9 cellular contexts compared by ENCODE assay signal in genomic region chr1:153566414-153567371, GRCh38. TPM values are rescaled to one million over a fixed set of nuclear protein-coding genes. Genes with fewer than 3 reads are reported as not detected.
DNase-seq lines count a peak whose midpoint lies in the region; ATAC-seq and TF ChIP-seq lines count a peak whose summit lies in the region.
"Had no signal": no experiment of that assay in that cellular context is flagged by ENCODE, and none has a peak within 500 bp of the region (broad histone marks: within the 10 kb centered on the region; RNA-seq: fewer than 3 reads in every experiment).

No MANE protein-coding gene starts in this region.

- H3K36me3 ChIP-seq in transverse colon = no peaks in the 10 kb centered on the region

- TF ChIP-seq CTCF in transverse colon (IDR thresholded peaks at IDR 0.05) = no peak

- intact Hi-C loops in Right ventricle myocardium superior (cut with DNase I) (loop anchor here (2.0 kb wide), 1 partner anchor 58 kb away; no protein-coding TSS in a partner anchor), posterior cingulate gyrus (cut with DNase I) (loop anchor here (5.0 to 10.0 kb wide), 2 partner anchors 34 to 212 kb away; partner anchors contain the start of gene S100A9), transverse colon (cut with DNase I; ENCODE audit: low total_unique reads) (loop anchor here (5.0 kb wide), 1 partner anchor 54 kb away; no protein-coding TSS in a partner anchor)

- POLR2A ChIA-PET in activated naive CD8-positive, alpha-beta T cell treated with anti-CD3 and anti-CD28 coated beads, Interleukin-2, amount 10 ng/mL, durations not matched to agents 7 days and 5 days (lab: Charles Lee) = interaction anchor here (0.7 to 4.1 kb wide), 6 partner anchors 15 to 67 kb away, joined by 3 to 68 read pairs (median 8); partner anchors contain the start of genes CHTOP, S100A4, S100A5 and S100A6

- no peaks in the 10 kb centered on the region for H3K9me3 ChIP-seq in transverse colon

- peaks cover 30 to 43% (median 35%) of the 10 kb centered on the region in 4 donors for H3K4me1 ChIP-seq in transverse colon

- no peaks in the 10 kb centered on the region for H3K9me3 Mint-ChIP-seq in activated naive CD8-positive, alpha-beta T cell treated with anti-CD3 and anti-CD28 coated beads, Interleukin-2, amount 10 ng/mL, durations not matched to agents 7 days and 5 days

- peak; percentile 84 for TF ChIP-seq EP300 in transverse colon (IDR thresholded peaks at IDR 0.05; ENCODE audit: low read depth)

- peak overlapping the region; percentile 93 to 97 (median 94) for H3K27ac ChIP-seq in transverse colon

- no peaks in the 10 kb centered on the region for H3K27me3 ChIP-seq in transverse colon

- peak; percentile 92 for TF ChIP-seq POLR2A in transverse colon (IDR thresholded peaks at IDR 0.05)

- in situ Hi-C loops in G401 (cut with HindIII; ENCODE audit: low sequenced_read_pairs) (no loop called here), transverse colon (cut with MboI; ENCODE audit: low pct_ligation_motif_present in 1 of 4, low pct_unique_long_range_greater_than_20kb in 1 of 4, low sequenced_read_pairs in 3 of 4) (loop anchor here in 2 of 4 donors (5.0 kb wide), 1 partner anchor 54 kb away; no protein-coding TSS in a partner anchor)

- H3K4me1 Mint-ChIP-seq in activated naive CD8-positive, alpha-beta T cell treated with anti-CD3 and anti-CD28 coated beads, Interleukin-2, amount 10 ng/mL, durations not matched to agents 7 days and 5 days = peaks cover 29% of the 10 kb centered on the region

- WGBS in transverse colon (ENCODE audit: low coverage in 1 of 2), 2 donors = 38 to 92% methylated on average over 5 to 16 of the region's 16 CpGs

- DNase-seq in G401 (ENCODE audit: low spot score) (peak; percentile 33), KG1 (lab: John Stamatoyannopoulos, UW) (peak; percentile 53), SW480 (ENCODE audit: low spot score) (peak; percentile 99), Right ventricle myocardium superior (peak; percentile 94), posterior cingulate gyrus (peak in 8 of 10 donors; percentile 41 to 96 (median 66)), transverse colon (peak; percentile 97), SK-N-DZ (ENCODE audit: low spot score) (no peak)
- peak; percentile 68 for DNase-seq in activated naive CD8-positive, alpha-beta T cell treated with anti-CD3 and anti-CD28 coated beads, Interleukin-2, amount 10 ng/mL, durations not matched to agents 7 days and 5 days

- H3K27ac Mint-ChIP-seq in activated naive CD8-positive, alpha-beta T cell treated with anti-CD3 and anti-CD28 coated beads, Interleukin-2, amount 10 ng/mL, durations not matched to agents 7 days and 5 days = peak overlapping the region; percentile 92

- peak; percentile 90 for ATAC-seq in activated naive CD8-positive, alpha-beta T cell treated with anti-CD3 and anti-CD28 coated beads, Interleukin-2, amount 10 ng/mL, durations not matched to agents 7 days and 5 days (ENCODE audit: low read depth)
- ATAC-seq in Right ventricle myocardium superior (ENCODE audit: poor library complexity) = peak; percentile 90

- peaks cover 10% of the 10 kb centered on the region for H3K27me3 Mint-ChIP-seq in activated naive CD8-positive, alpha-beta T cell treated with anti-CD3 and anti-CD28 coated beads, Interleukin-2, amount 10 ng/mL, durations not matched to agents 7 days and 5 days

- peak overlapping the region; percentile 37 for H3K4me3 Mint-ChIP-seq in activated naive CD8-positive, alpha-beta T cell treated with anti-CD3 and anti-CD28 coated beads, Interleukin-2, amount 10 ng/mL, durations not matched to agents 7 days and 5 days

- H3K36me3 Mint-ChIP-seq in activated naive CD8-positive, alpha-beta T cell treated with anti-CD3 and anti-CD28 coated beads, Interleukin-2, amount 10 ng/mL, durations not matched to agents 7 days and 5 days = no peaks in the 10 kb centered on the region

- no peak overlapping the region for H3K4me3 ChIP-seq in transverse colon

RNA-seq across cellular contexts. Expression of gene S100A2, which starts 1.0 kb away (rescaled TPM):
- total RNA-seq in G401 (2014; rRNA removed; shearing (Covaris generic)) = 10.6 and 10.8 TPM in 2 replicates
- not detected for total RNA-seq in activated naive CD8-positive, alpha-beta T cell treated with anti-CD3 and anti-CD28 coated beads, Interleukin-2, amount 10 ng/mL, durations not matched to agents 7 days and 5 days
- total RNA-seq in Right ventricle myocardium superior (2.3 TPM), transverse colon (1 to 10 TPM in 1 of 4 donors, not detected in 3; 2.2 TPM)
- not detected in 2 replicates for polyA plus RNA-seq in SK-N-DZ (2014; cell fraction: cytosol; rRNA removed)
- not detected in 2 replicates for polyA plus RNA-seq in SK-N-DZ (2014; cell fraction: nucleus; rRNA removed)

RNA-seq across cellular contexts. Expression of gene S100A3, which starts 17.6 kb away (rescaled TPM):
- total RNA-seq in G401 (2014; rRNA removed; shearing (Covaris generic)) = 0.37 and 4.3 TPM in 2 replicates
- not detected for total RNA-seq in activated naive CD8-positive, alpha-beta T cell treated with anti-CD3 and anti-CD28 coated beads, Interleukin-2, amount 10 ng/mL, durations not matched to agents 7 days and 5 days
- total RNA-seq in Right ventricle myocardium superior (0.70 TPM), transverse colon (under 1 TPM in 1 of 4 donors, not detected in 3; 0.64 TPM)
- polyA plus RNA-seq in SK-N-DZ (2014; cell fraction: cytosol; rRNA removed) = 1.3 TPM in 1 of 2 replicates, not detected in the other
- polyA plus RNA-seq in SK-N-DZ (2014; cell fraction: nucleus; rRNA removed) = 1.2 TPM in 1 of 2 replicates, not detected in the other

RNA-seq across cellular contexts. Expression of gene S100A4, which starts 21.1 kb away (rescaled TPM):
- total RNA-seq in G401 (2014; rRNA removed; shearing (Covaris generic)) = 452 and 453 TPM in 2 replicates
- 100 to 1,000 TPM; 385 to 394 TPM for total RNA-seq in activated naive CD8-positive, alpha-beta T cell treated with anti-CD3 and anti-CD28 coated beads, Interleukin-2, amount 10 ng/mL, durations not matched to agents 7 days and 5 days
- total RNA-seq in Right ventricle myocardium superior (130 TPM), transverse colon (100 to 1,000 TPM in 1 of 4 donors, 10 to 100 TPM in 3; 40.8 to 138 (median 78.6) TPM)
- polyA plus RNA-seq in SK-N-DZ (2014; cell fraction: cytosol; rRNA removed) = 5.5 and 16.7 TPM in 2 replicates
- 0.49 and 2.5 TPM in 2 replicates for polyA plus RNA-seq in SK-N-DZ (2014; cell fraction: nucleus; rRNA removed)

RNA-seq across cellular contexts. Expression of gene S100A5, which starts 26.0 kb away (rescaled TPM):
- total RNA-seq in G401 (2014; rRNA removed; shearing (Covaris generic)) = 1.5 and 15.4 TPM in 2 replicates
- total RNA-seq in activated naive CD8-positive, alpha-beta T cell treated with anti-CD3 and anti-CD28 coated beads, Interleukin-2, amount 10 ng/mL, durations not matched to agents 7 days and 5 days = 1 to 10 TPM; 2.2 to 2.7 TPM
- total RNA-seq in Right ventricle myocardium superior (not detected), transverse colon (not detected)
- 1.4 TPM in 1 of 2 replicates, not detected in the other for polyA plus RNA-seq in SK-N-DZ (2014; cell fraction: cytosol; rRNA removed)
- polyA plus RNA-seq in SK-N-DZ (2014; cell fraction: nucleus; rRNA removed) = not detected in 2 replicates
- total RNA-seq: subcutaneous adipose tissue had no signal

RNA-seq across cellular contexts. Expression of gene S100A6, which starts 30.9 kb away (rescaled TPM):
- 308 and 563 TPM in 2 replicates for total RNA-seq in G401 (2014; rRNA removed; shearing (Covaris generic))
- total RNA-seq in activated naive CD8-positive, alpha-beta T cell treated with anti-CD3 and anti-CD28 coated beads, Interleukin-2, amount 10 ng/mL, durations not matched to agents 7 days and 5 days = 100 to 1,000 TPM; 365 to 373 TPM
- 260 TPM for total RNA-seq in Right ventricle myocardium superior
- total RNA-seq in transverse colon = 100 to 1,000 TPM; 219 to 881 (median 433) TPM
- polyA plus RNA-seq in SK-N-DZ (2014; cell fraction: cytosol; rRNA removed) = 0.61 and 1.6 TPM in 2 replicates
- polyA plus RNA-seq in SK-N-DZ (2014; cell fraction: nucleus; rRNA removed) = 0.88 and 1.3 TPM in 2 replicates
